In genomic region chr5:88942967-88943291, GRCh38 we compare ENCODE assay signal across 16 cellular contexts. TPM values are rescaled to one million over a fixed set of nuclear protein-coding genes. Genes with fewer than 3 reads are reported as not detected.
DNase-seq lines count a peak whose midpoint lies in the region; ATAC-seq and TF ChIP-seq lines count a peak whose summit lies in the region.
"Had no signal": no experiment of that assay in that cellular context is flagged by ENCODE, and none has a peak within 500 bp of the region (broad histone marks: within the 10 kb centered on the region; RNA-seq: fewer than 3 reads in every experiment).

No MANE protein-coding gene starts in this region.

- H4K20me1 ChIP-seq in hepatocyte (ENCODE audit: insufficient read depth, poor library complexity, severe bottlenecking): no peaks in the 10 kb centered on the region

- intact Hi-C loops in ascending aorta (cut with DNase I): loop anchor here (5.0 to 10.0 kb wide), 3 partner anchors 56 to 1582 kb away; partner anchors contain the start of gene LYSMD3

- H3K4me1 ChIP-seq in ascending aorta: peaks cover 0 to 14% of the 10 kb centered on the region in 2 donors
- no peaks in the 10 kb centered on the region for H3K4me1 ChIP-seq in hepatocyte (ENCODE audit: insufficient read depth)
- H3K4me1 ChIP-seq in rectal smooth muscle tissue (ENCODE audit: control insufficient read depth, insufficient read depth, low read length): peaks cover 8% of the 10 kb centered on the region
- H3K4me1 ChIP-seq: prostate gland had no signal

- H3K4me3 ChIP-seq in ascending aorta (peak overlapping the region in 1 of 2 donors; percentile 3), hepatocyte (no peak overlapping the region), rectal smooth muscle tissue (ENCODE audit: low read length) (no peak overlapping the region)
- H3K4me3 ChIP-seq: prostate gland had no signal

- no peaks in the 10 kb centered on the region for H3K9me3 ChIP-seq in ascending aorta
- H3K9me3 ChIP-seq in hepatocyte (ENCODE audit: low read depth): no peaks in the 10 kb centered on the region
- H3K9me3 ChIP-seq: prostate gland had no signal

- DNase-seq in Ammon's horn (ENCODE audit: low spot score) (peak; percentile 56), ascending aorta (ENCODE audit: low spot score in 2 of 2) (no peak), hepatocyte (ENCODE audit: low spot score) (no peak), NCI-H82 treated with DMSO at 0.1 percent for 48 hours (lab: John Stamatoyannopoulos, UW; ENCODE audit: unreplicated experiment) (no peak)
- DNase-seq in activated CD4-positive, alpha-beta T cell treated with anti-CD3 and anti-CD28 coated beads for 4 hours: no peak
- DNase-seq: activated CD4-positive, alpha-beta T cell treated with anti-CD3 and anti-CD28 coated beads, Interleukin-2, amount 50 U/mL, for 1 hour; activated CD8-positive, alpha-beta memory T cell treated with anti-CD3 and anti-CD28 coated beads, Interleukin-2, amount 50 U/mL, for 48 hours; activated gamma-delta T cell treated with Interleukin-2 at 50 U/mL for 16 hours; naive thymus-derived CD8-positive, alpha-beta T cell; NCI-H1436 treated with DMSO at 0.1 percent for 48 hours; trophoblast cell had no signal

- WGBS in hepatocyte (ENCODE audit: low lambda C conversion rate, missing lambda C conversion rate): 57% methylated on average over 4 of the region's 4 CpGs

- H3K9me2 ChIP-seq in hepatocyte (replicated peaks; ENCODE audit: insufficient read depth): no peaks in the 10 kb centered on the region

- no peak for ATAC-seq in HG03378 (IDR thresholded peaks at IDR 0.05; ENCODE audit: unreplicated experiment)
- ATAC-seq in HG03469 (IDR thresholded peaks at IDR 0.05; ENCODE audit: unreplicated experiment): no peak
- ATAC-seq: naive thymus-derived CD8-positive, alpha-beta T cell had no signal

- H2AFZ ChIP-seq in hepatocyte: no peak overlapping the region

- no peak overlapping the region for H3K9ac ChIP-seq in rectal smooth muscle tissue (ENCODE audit: low read length)

- peak overlapping the region; percentile 6 for H3K4me2 ChIP-seq in hepatocyte

- H3K27ac ChIP-seq in ascending aorta: peak overlapping the region; percentile 81
- peak overlapping the region; percentile 45 for H3K27ac ChIP-seq in hepatocyte
- H3K27ac ChIP-seq in rectal smooth muscle tissue (ENCODE audit: low read depth, low read length): peak overlapping the region; percentile 54
- H3K27ac ChIP-seq: C4-2B, prostate gland had no signal

- H3K36me3 ChIP-seq in ascending aorta (no peaks in the 10 kb centered on the region), hepatocyte (replicated peaks; ENCODE audit: insufficient read depth, low read depth) (no peaks in the 10 kb centered on the region), rectal smooth muscle tissue (ENCODE audit: control insufficient read depth, insufficient read depth, low read length) (no peaks in the 10 kb centered on the region)
- H3K36me3 ChIP-seq: prostate gland had no signal

- no peaks in the 10 kb centered on the region for H3K79me2 ChIP-seq in hepatocyte

- TF ChIP-seq CTCF in ascending aorta (IDR thresholded peaks at IDR 0.05) (no peak), hepatocyte (IDR thresholded peaks at IDR 0.05; ENCODE audit: poor library complexity) (no peak)

- H3K27me3 ChIP-seq in ascending aorta: no peaks in the 10 kb centered on the region
- H3K27me3 ChIP-seq in hepatocyte: no peaks in the 10 kb centered on the region
- H3K27me3 ChIP-seq in rectal smooth muscle tissue (ENCODE audit: control insufficient read depth, insufficient read depth, low read length): no peaks in the 10 kb centered on the region

RNA-seq across cellular contexts. Expression of gene MEF2C, which starts 59.9 kb away (rescaled TPM):
- total RNA-seq in ascending aorta (138 TPM), hepatocyte (11.0 and 14.6 TPM in 2 replicates)
- 5.9 and 6.0 TPM in 2 replicates for polyA plus RNA-seq in hepatocyte
